ENCODE assay signal across 15 cellular contexts in genomic region chr14:102822311-102822863, GRCh38. TPM values are rescaled to one million over a fixed set of nuclear protein-coding genes. Genes with fewer than 3 reads are reported as not detected.
A peak's percentile ranks its signal among the peaks of the same experiment; 100 is the strongest.
DNase-seq lines count a peak whose midpoint lies in the region; ATAC-seq and TF ChIP-seq lines count a peak whose summit lies in the region.
"Had no signal": no experiment of that assay in that cellular context is flagged by ENCODE, and none has a peak within 500 bp of the region (broad histone marks: within the 10 kb centered on the region; RNA-seq: fewer than 3 reads in every experiment).

No MANE protein-coding gene starts in this region.

- intact Hi-C loops in activated CD8-positive, alpha-beta T cell treated with anti-CD3 and anti-CD28 coated beads for 36 hours (cut with micrococcal nuclease): no loop called here
- intact Hi-C loops in activated B cell treated with CpG ODN at 0.5 μM for 24 hours (cut with micrococcal nuclease) (loop anchor here (2.0 kb wide), 1 partner anchor 16 kb away; no protein-coding TSS in a partner anchor), Calu3 (cut with micrococcal nuclease; ENCODE audit: unreplicated experiment) (no loop called here)

- H3K27me3 Mint-ChIP-seq in activated CD8-positive, alpha-beta T cell treated with anti-CD3 and anti-CD28 coated beads for 36 hours: no peaks in the 10 kb centered on the region
- H3K27me3 Mint-ChIP-seq in activated CD8-positive, alpha-beta T cell treated with anti-CD3 and anti-CD28 coated beads, Interleukin-2, amount 10 ng/mL, durations not matched to agents 7 days and 5 days (ENCODE audit: low read depth): no peaks in the 10 kb centered on the region
- H3K27me3 Mint-ChIP-seq in activated B cell treated with CpG ODN at 0.5 μM for 24 hours: no peaks in the 10 kb centered on the region
- no peaks in the 10 kb centered on the region for H3K27me3 Mint-ChIP-seq in central memory CD8-positive, alpha-beta T cell
- no peaks in the 10 kb centered on the region for H3K27me3 Mint-ChIP-seq in Calu3 (ENCODE audit: unreplicated experiment)
- H3K27me3 Mint-ChIP-seq: naive thymus-derived CD8-positive, alpha-beta T cell had no signal

- peak; percentile 66 for DNase-seq in activated CD8-positive, alpha-beta T cell treated with anti-CD3 and anti-CD28 coated beads for 36 hours
- DNase-seq in activated CD8-positive, alpha-beta T cell treated with anti-CD3 and anti-CD28 coated beads, Interleukin-2, amount 10 ng/mL, durations not matched to agents 7 days and 5 days: no peak
- no peak for DNase-seq in activated B cell treated with CpG ODN at 0.5 μM for 24 hours
- no peak for DNase-seq in central memory CD8-positive, alpha-beta T cell (ENCODE audit: low spot score in 2 of 2)
- peak; percentile 75 for DNase-seq in stimulated activated CD8-positive, alpha-beta memory T cell treated with anti-CD3 and anti-CD28 coated beads, Interleukin-4, amount 100 ng/mL, for 48 hours
- DNase-seq in Calu3: no peak
- no peak for DNase-seq in NCI-H82 (lab: John Stamatoyannopoulos, UW)
- DNase-seq: adrenal gland; COR-L47; erythroblast; naive thymus-derived CD8-positive, alpha-beta T cell; NCI-H774; SJCRH30; trophoblast cell had no signal

- H3K27ac Mint-ChIP-seq in activated CD8-positive, alpha-beta T cell treated with anti-CD3 and anti-CD28 coated beads for 36 hours: peak overlapping the region; percentile 52
- H3K27ac Mint-ChIP-seq in activated CD8-positive, alpha-beta T cell treated with anti-CD3 and anti-CD28 coated beads, Interleukin-2, amount 10 ng/mL, durations not matched to agents 7 days and 5 days: no peak overlapping the region
- H3K27ac Mint-ChIP-seq in activated B cell treated with CpG ODN at 0.5 μM for 24 hours: peak overlapping the region; percentile 53
- peak overlapping the region; percentile 70 for H3K27ac Mint-ChIP-seq in central memory CD8-positive, alpha-beta T cell (ENCODE audit: low read depth)
- H3K27ac Mint-ChIP-seq in Calu3 (ENCODE audit: unreplicated experiment): no peak overlapping the region

- peak overlapping the region; percentile 10 for H3K4me3 Mint-ChIP-seq in activated CD8-positive, alpha-beta T cell treated with anti-CD3 and anti-CD28 coated beads for 36 hours
- H3K4me3 Mint-ChIP-seq in activated CD8-positive, alpha-beta T cell treated with anti-CD3 and anti-CD28 coated beads, Interleukin-2, amount 10 ng/mL, durations not matched to agents 7 days and 5 days: no peak overlapping the region
- H3K4me3 Mint-ChIP-seq in activated B cell treated with CpG ODN at 0.5 μM for 24 hours (peak overlapping the region; percentile 7), Calu3 (ENCODE audit: low read depth, unreplicated experiment) (no peak overlapping the region)
- peak overlapping the region; percentile 9 for H3K4me3 Mint-ChIP-seq in central memory CD8-positive, alpha-beta T cell

- peaks cover 21% of the 10 kb centered on the region for H3K36me3 Mint-ChIP-seq in activated CD8-positive, alpha-beta T cell treated with anti-CD3 and anti-CD28 coated beads for 36 hours (ENCODE audit: low read depth)
- H3K36me3 Mint-ChIP-seq in activated CD8-positive, alpha-beta T cell treated with anti-CD3 and anti-CD28 coated beads, Interleukin-2, amount 10 ng/mL, durations not matched to agents 7 days and 5 days (ENCODE audit: low read depth): peaks cover 3% of the 10 kb centered on the region
- peaks cover 42% of the 10 kb centered on the region for H3K36me3 Mint-ChIP-seq in activated B cell treated with CpG ODN at 0.5 μM for 24 hours (ENCODE audit: low read depth)
- H3K36me3 Mint-ChIP-seq in central memory CD8-positive, alpha-beta T cell (ENCODE audit: insufficient read depth): peaks cover 12% of the 10 kb centered on the region
- H3K36me3 Mint-ChIP-seq in Calu3 (ENCODE audit: insufficient read depth, unreplicated experiment): peaks cover 9% of the 10 kb centered on the region

- no peak for TF ChIP-seq CTCF in activated CD8-positive, alpha-beta T cell treated with anti-CD3 and anti-CD28 coated beads for 36 hours (IDR thresholded peaks at IDR 0.05)
- no peak for TF ChIP-seq CTCF in activated B cell treated with CpG ODN at 0.5 μM for 24 hours (IDR thresholded peaks at IDR 0.05)
- TF ChIP-seq CTCF in Calu3 (IDR thresholded peaks at IDR 0.05; ENCODE audit: unreplicated experiment): no peak

- ATAC-seq in activated CD8-positive, alpha-beta T cell treated with anti-CD3 and anti-CD28 coated beads for 36 hours: peak; percentile 62
- no peak for ATAC-seq in activated CD8-positive, alpha-beta T cell treated with anti-CD3 and anti-CD28 coated beads, Interleukin-2, amount 10 ng/mL, durations not matched to agents 7 days and 5 days
- ATAC-seq in activated B cell treated with CpG ODN at 0.5 μM for 24 hours (ENCODE audit: low read depth) (no peak), GM18511 (IDR thresholded peaks at IDR 0.05; ENCODE audit: unreplicated experiment) (no peak)
- no peak for ATAC-seq in central memory CD8-positive, alpha-beta T cell (replicated peaks; ENCODE audit: extremely low read depth, poor library complexity, severe bottlenecking)
- ATAC-seq: naive thymus-derived CD8-positive, alpha-beta T cell had no signal

- POLR2A ChIA-PET in activated CD8-positive, alpha-beta T cell treated with anti-CD3 and anti-CD28 coated beads for 36 hours (lab: Charles Lee): interaction anchor here (0.9 to 2.2 kb wide), 5 partner anchors 14 to 48 kb away, joined by 3 to 6 read pairs (median 5); no protein-coding TSS in a partner anchor
- POLR2A ChIA-PET in activated CD8-positive, alpha-beta T cell treated with anti-CD3 and anti-CD28 coated beads, Interleukin-2, amount 10 ng/mL, durations not matched to agents 7 days and 5 days (lab: Charles Lee): no interaction called here
- POLR2A ChIA-PET in activated B cell treated with CpG ODN at 0.5 μM for 24 hours (lab: Charles Lee): interaction anchor here (0.5 to 0.6 kb wide), 4 partner anchors 13 to 759 kb away, joined by 3 to 8 read pairs (median 4); no protein-coding TSS in a partner anchor

- peaks cover 85% of the 10 kb centered on the region for H3K4me1 Mint-ChIP-seq in activated CD8-positive, alpha-beta T cell treated with anti-CD3 and anti-CD28 coated beads for 36 hours (ENCODE audit: low read depth)
- H3K4me1 Mint-ChIP-seq in activated CD8-positive, alpha-beta T cell treated with anti-CD3 and anti-CD28 coated beads, Interleukin-2, amount 10 ng/mL, durations not matched to agents 7 days and 5 days (ENCODE audit: low read depth): peaks cover 48% of the 10 kb centered on the region
- H3K4me1 Mint-ChIP-seq in activated B cell treated with CpG ODN at 0.5 μM for 24 hours (peaks cover 86% of the 10 kb centered on the region), Calu3 (ENCODE audit: low read depth, unreplicated experiment) (peaks cover 18% of the 10 kb centered on the region)
- peaks cover 63% of the 10 kb centered on the region for H3K4me1 Mint-ChIP-seq in central memory CD8-positive, alpha-beta T cell

- BruUV-seq in Calu3 (replicated peaks; lab: Mats Ljungman, UMichigan): no TSS peak

- CTCF ChIA-PET in activated CD8-positive, alpha-beta T cell treated with anti-CD3 and anti-CD28 coated beads for 36 hours (lab: Charles Lee): interaction anchor here (1.9 to 2.0 kb wide), 2 partner anchors 16 to 48 kb away, joined by 7 to 9 read pairs; no protein-coding TSS in a partner anchor
- CTCF ChIA-PET in activated CD8-positive, alpha-beta T cell treated with anti-CD3 and anti-CD28 coated beads, Interleukin-2, amount 10 ng/mL, durations not matched to agents 7 days and 5 days (lab: Charles Lee): interaction anchor here (1.1 to 1.6 kb wide), 3 partner anchors 48 to 229 kb away, joined by 3 to 4 read pairs (median 3); no protein-coding TSS in a partner anchor
- CTCF ChIA-PET in activated B cell treated with CpG ODN at 0.5 μM for 24 hours (lab: Charles Lee): no interaction called here
- CTCF ChIA-PET in Calu3 (lab: Charles Lee): no interaction called here

- H3K9me3 Mint-ChIP-seq in activated CD8-positive, alpha-beta T cell treated with anti-CD3 and anti-CD28 coated beads for 36 hours: no peaks in the 10 kb centered on the region
- H3K9me3 Mint-ChIP-seq in activated CD8-positive, alpha-beta T cell treated with anti-CD3 and anti-CD28 coated beads, Interleukin-2, amount 10 ng/mL, durations not matched to agents 7 days and 5 days (ENCODE audit: insufficient read depth): no peaks in the 10 kb centered on the region
- H3K9me3 Mint-ChIP-seq in activated B cell treated with CpG ODN at 0.5 μM for 24 hours (no peaks in the 10 kb centered on the region), Calu3 (ENCODE audit: low read depth, unreplicated experiment) (no peaks in the 10 kb centered on the region)
- no peaks in the 10 kb centered on the region for H3K9me3 Mint-ChIP-seq in central memory CD8-positive, alpha-beta T cell
- H3K9me3 Mint-ChIP-seq: naive thymus-derived CD8-positive, alpha-beta T cell had no signal

RNA-seq across cellular contexts. Expression of gene TRAF3, which starts 45.1 kb away (rescaled TPM):
- 10 to 100 TPM; 39.1 to 40.2 TPM for total RNA-seq in activated CD8-positive, alpha-beta T cell treated with anti-CD3 and anti-CD28 coated beads for 36 hours
- 10 to 100 TPM; 28.9 to 31.0 TPM for total RNA-seq in activated CD8-positive, alpha-beta T cell treated with anti-CD3 and anti-CD28 coated beads, Interleukin-2, amount 10 ng/mL, durations not matched to agents 7 days and 5 days
- 120 and 124 TPM in 2 replicates for total RNA-seq in activated B cell treated with CpG ODN at 0.5 μM for 24 hours
- total RNA-seq in Calu3 (2022): 24.2 and 24.8 TPM in 2 replicates

Comparison
In these comparisons a context has a peak if more than half of its experiments do, and no peak if none do; other contexts are left out.
1. DNase-seq: peak in activated CD8-positive, alpha-beta T cell treated with anti-CD3 and anti-CD28 coated beads for 36 hours (single experiment) and stimulated activated CD8-positive, alpha-beta memory T cell treated with anti-CD3 and anti-CD28 coated beads, Interleukin-4, amount 100 ng/mL, for 48 hours (single experiment); none in activated CD8-positive, alpha-beta T cell treated with anti-CD3 and anti-CD28 coated beads, Interleukin-2, amount 10 ng/mL, durations not matched to agents 7 days and 5 days (single experiment), activated B cell treated with CpG ODN at 0.5 μM for 24 hours (single experiment), central memory CD8-positive, alpha-beta T cell (0 of 2), Calu3 (single experiment) and NCI-H82 (single experiment).
2. H3K27ac Mint-ChIP-seq: peak in activated CD8-positive, alpha-beta T cell treated with anti-CD3 and anti-CD28 coated beads for 36 hours (single experiment), activated B cell treated with CpG ODN at 0.5 μM for 24 hours (single experiment) and central memory CD8-positive, alpha-beta T cell (single experiment); none in activated CD8-positive, alpha-beta T cell treated with anti-CD3 and anti-CD28 coated beads, Interleukin-2, amount 10 ng/mL, durations not matched to agents 7 days and 5 days (single experiment) and Calu3 (single experiment).
3. H3K4me3 Mint-ChIP-seq: peak in activated CD8-positive, alpha-beta T cell treated with anti-CD3 and anti-CD28 coated beads for 36 hours (single experiment), activated B cell treated with CpG ODN at 0.5 μM for 24 hours (single experiment) and central memory CD8-positive, alpha-beta T cell (single experiment); none in activated CD8-positive, alpha-beta T cell treated with anti-CD3 and anti-CD28 coated beads, Interleukin-2, amount 10 ng/mL, durations not matched to agents 7 days and 5 days (single experiment) and Calu3 (single experiment).
4. CTCF ChIA-PET loops: an anchor here in activated CD8-positive, alpha-beta T cell treated with anti-CD3 and anti-CD28 coated beads for 36 hours (1.9 to 2.0 kb wide) and activated CD8-positive, alpha-beta T cell treated with anti-CD3 and anti-CD28 coated beads, Interleukin-2, amount 10 ng/mL, durations not matched to agents 7 days and 5 days (1.1 to 1.6 kb wide); none called in activated B cell treated with CpG ODN at 0.5 μM for 24 hours and Calu3.